8 cellular contexts compared by ENCODE assay signal in genomic region chr19:42433503-42434260, GRCh38. TPM values are rescaled to one million over a fixed set of nuclear protein-coding genes. Genes with fewer than 3 reads are reported as not detected.
A peak's percentile ranks its signal among the peaks of the same experiment; 100 is the strongest.
DNase-seq lines count a peak whose midpoint lies in the region; ATAC-seq and TF ChIP-seq lines count a peak whose summit lies in the region.

No MANE protein-coding gene starts in this region.

- H3K27me3 ChIP-seq in BE2C (no peaks in the 10 kb centered on the region), vagina (no peaks in the 10 kb centered on the region)

- DNase-seq in BE2C (peak; percentile 83), HFF-Myc (ENCODE audit: extremely low read depth, low read depth) (no peak), RKO (ENCODE audit: low spot score) (peak; percentile 53), glutamatergic neuron (peak; percentile 90), osteocyte (ENCODE audit: extremely low spot score, unreplicated experiment) (no peak), vagina (ENCODE audit: extremely low spot score in 2 of 2) (no peak)
- peak; percentile 55 for DNase-seq in activated effector memory CD4-positive, alpha-beta T cell treated with Interleukin-2 at 50 U/mL for 16 hours

- TF ChIP-seq POLR2A in vagina (IDR thresholded peaks at IDR 0.05), result no peak

- H3K4me1 ChIP-seq in BE2C, result no peaks in the 10 kb centered on the region
- H3K4me1 ChIP-seq in vagina, result no peaks in the 10 kb centered on the region

- no peak for ATAC-seq in HG03354 (IDR thresholded peaks at IDR 0.05; ENCODE audit: poor library complexity, severe bottlenecking, unreplicated experiment)

- H3K4me3 ChIP-seq in BE2C (ENCODE audit: low read depth, low read length) (no peak overlapping the region), HFF-Myc (replicated peaks; ENCODE audit: low read depth, low read length) (no peak overlapping the region), vagina (no peak overlapping the region)

- no peaks in the 10 kb centered on the region for H3K36me3 Mint-ChIP-seq in glutamatergic neuron (ENCODE audit: unreplicated experiment)
- H3K36me3 Mint-ChIP-seq in osteocyte (ENCODE audit: unreplicated experiment), result no peaks in the 10 kb centered on the region

- H3K27ac Mint-ChIP-seq in glutamatergic neuron (ENCODE audit: unreplicated experiment) (peak overlapping the region; percentile 96), osteocyte (ENCODE audit: unreplicated experiment) (no peak overlapping the region)

- H3K4me3 Mint-ChIP-seq in glutamatergic neuron (ENCODE audit: unreplicated experiment), result peak overlapping the region; percentile 16
- H3K4me3 Mint-ChIP-seq in osteocyte (ENCODE audit: unreplicated experiment), result no peak overlapping the region

- H3K4me1 Mint-ChIP-seq in glutamatergic neuron (ENCODE audit: low read depth, unreplicated experiment), result peaks cover 22% of the 10 kb centered on the region
- peaks cover 16% of the 10 kb centered on the region for H3K4me1 Mint-ChIP-seq in osteocyte (ENCODE audit: unreplicated experiment)

- H3K36me3 ChIP-seq in BE2C (no peaks in the 10 kb centered on the region), vagina (no peaks in the 10 kb centered on the region)

- H3K9me3 ChIP-seq in BE2C (no peaks in the 10 kb centered on the region), vagina (no peaks in the 10 kb centered on the region)

- peaks cover 3% of the 10 kb centered on the region for H3K9me3 Mint-ChIP-seq in glutamatergic neuron (ENCODE audit: unreplicated experiment)
- no peaks in the 10 kb centered on the region for H3K9me3 Mint-ChIP-seq in osteocyte (ENCODE audit: unreplicated experiment)

- TF ChIP-seq CTCF in BE2C (IDR thresholded peaks at IDR 0.05; ENCODE audit: low read depth, low read length), result peak; percentile 95
- peak; percentile 48 for TF ChIP-seq CTCF in HFF-Myc (IDR thresholded peaks at IDR 0.05; ENCODE audit: low read depth, low read length, missing control alignments)
- TF ChIP-seq CTCF in glutamatergic neuron (IDR thresholded peaks at IDR 0.05; ENCODE audit: partially characterized antibody, unreplicated experiment), result peak; percentile 74
- peak; percentile 58 for TF ChIP-seq CTCF in osteocyte (IDR thresholded peaks at IDR 0.05)
- TF ChIP-seq CTCF in vagina (IDR thresholded peaks at IDR 0.05), result peak in 2 of 3 experiments; percentile 21 to 24

- H3K27me3 Mint-ChIP-seq in glutamatergic neuron (ENCODE audit: unreplicated experiment) (peaks cover 3% of the 10 kb centered on the region), osteocyte (ENCODE audit: unreplicated experiment) (peaks cover 2% of the 10 kb centered on the region)

- intact Hi-C loops in vagina (cut with DNase I), result no loop called here

- H3K27ac ChIP-seq in vagina, result no peak overlapping the region

RNA-seq across cellular contexts. Expression of gene LIPE, which starts 6.5 kb away (rescaled TPM):
- 14.8 TPM for polyA plus RNA-seq in BE2C (2012; ENCODE audit: insufficient read depth, insufficient read length, low read depth)
- 39.0 TPM for total RNA-seq in glutamatergic neuron (ENCODE audit: unreplicated experiment)
- total RNA-seq in osteocyte, result 7.6 and 8.4 TPM in 2 replicates
- 102 TPM for total RNA-seq in vagina

RNA-seq across cellular contexts. Expression of gene CXCL17, which starts 9.1 kb away (rescaled TPM):
- polyA plus RNA-seq in BE2C (2012; ENCODE audit: insufficient read depth, insufficient read length, low read depth), result not detected
- total RNA-seq in glutamatergic neuron (ENCODE audit: unreplicated experiment), result not detected
- not detected in 2 replicates for total RNA-seq in osteocyte
- 2.9 TPM for total RNA-seq in vagina

RNA-seq across cellular contexts. Expression of gene CNFN, which starts 43.6 kb away (rescaled TPM):
- polyA plus RNA-seq in BE2C (2012; ENCODE audit: insufficient read depth, insufficient read length, low read depth), result 1.5 TPM
- total RNA-seq in glutamatergic neuron (ENCODE audit: unreplicated experiment), result 2.8 TPM
- not detected in 2 replicates for total RNA-seq in osteocyte
- total RNA-seq in vagina, result 106 TPM

Comparison
In these comparisons a context has a peak if more than half of its experiments do, and no peak if none do; other contexts are left out.
1. DNase-seq: peak in BE2C (single experiment), RKO (single experiment), activated effector memory CD4-positive, alpha-beta T cell treated with Interleukin-2 at 50 U/mL for 16 hours (single experiment) and glutamatergic neuron (single experiment); none in HFF-Myc (single experiment), osteocyte (single experiment) and vagina (0 of 2).
2. CTCF ChIP-seq: peak in every context shown above with its lines; median percentile 95 in BE2C; 74 in glutamatergic neuron; 58 in osteocyte; 48 in HFF-Myc; 22 in vagina.
3. RNA of gene CNFN, which starts 43.6 kb away (total RNA-seq): 106 TPM in vagina (single experiment); 2.8 TPM in glutamatergic neuron (single experiment) and not detected in osteocyte; every median in the first group is over 10 times any median in the second.